25 cellular contexts compared by ENCODE assay signal in the genomic region with DNA sequence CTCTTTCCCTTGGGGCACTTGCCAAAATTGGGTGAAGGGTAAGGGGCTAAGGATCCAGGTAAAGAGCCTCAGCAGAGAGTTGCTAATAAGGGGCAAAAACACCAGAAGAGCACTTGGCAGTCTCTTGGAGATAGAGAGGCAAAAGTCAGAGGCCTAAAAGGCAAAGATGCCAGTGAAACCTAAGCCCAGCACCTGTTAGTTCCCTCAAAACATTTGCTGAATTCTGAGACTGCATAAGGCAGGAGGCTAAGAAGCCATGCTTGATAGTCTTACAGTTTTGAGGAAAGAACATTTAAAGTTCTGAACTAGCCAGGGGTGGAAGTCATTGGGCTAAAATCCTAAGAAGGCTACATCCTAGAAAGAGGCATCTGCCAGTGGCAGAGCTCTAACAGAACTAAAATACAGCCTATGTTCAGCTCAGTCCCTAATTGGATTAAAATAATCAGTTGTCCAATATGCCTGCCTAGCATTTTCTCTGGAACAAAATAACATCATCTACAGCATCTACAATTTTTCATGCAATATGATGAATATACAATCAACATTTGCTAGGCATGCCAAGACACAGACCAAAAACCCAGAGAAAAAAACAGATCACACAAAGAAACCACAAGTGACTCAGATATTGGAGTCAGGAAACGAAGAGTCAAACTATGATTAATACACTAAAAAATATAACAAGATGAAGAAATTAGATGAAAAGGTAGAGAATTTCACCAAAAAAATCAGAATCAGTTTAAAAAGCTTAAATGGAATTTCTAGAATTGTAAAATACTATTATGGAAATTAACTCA. TPM values are rescaled to one million over a fixed set of nuclear protein-coding genes. Genes with fewer than 3 reads are reported as not detected.
A peak's percentile ranks its signal among the peaks of the same experiment; 100 is the strongest.
DNase-seq lines count a peak whose midpoint lies in the region; TF ChIP-seq lines count a peak whose summit lies in the region.
"Had no signal": no experiment of that assay in that cellular context is flagged by ENCODE, and none has a peak within 500 bp of the region (broad histone marks: within the 10 kb centered on the region; RNA-seq: fewer than 3 reads in every experiment).

No MANE protein-coding gene starts in this region.

- H3K27ac Mint-ChIP-seq in activated T-helper 2 cell treated with anti-CD3 and anti-CD28 coated beads, Interferon-gamma antibody, Interleukin-2, Interleukin-4, amounts not matched to agents 10 μg/mL and 5 μg/mL and 100 μg/mL, durations not matched to agents 14 hours and 24 hours and 36 hours: no peak overlapping the region
- no peak overlapping the region for H3K27ac Mint-ChIP-seq in endothelial cell (ENCODE audit: unreplicated experiment)
- H3K27ac Mint-ChIP-seq: activated CD8-positive, alpha-beta T cell treated with anti-CD3 and anti-CD28 coated beads, Interleukin-2, amount 10 ng/mL, durations not matched to agents 7 days and 5 days; activated T-helper 1 cell treated with anti-CD3 and anti-CD28 coated beads, Interleukin-12 subunit alpha, Interleukin-12 subunit beta, Interleukin-2, Interleukin-4 antibody, amounts not matched to agents 30 ng/mL and 10 ng/mL and 1 ng/mL, durations not matched to agents 14 hours and 24 hours and 36 hours; B cell; T-helper 17 cell had no signal

- H3K4me1 Mint-ChIP-seq in activated T-helper 2 cell treated with anti-CD3 and anti-CD28 coated beads, Interferon-gamma antibody, Interleukin-2, Interleukin-4, amounts not matched to agents 10 μg/mL and 5 μg/mL and 100 μg/mL, durations not matched to agents 14 hours and 24 hours and 36 hours (ENCODE audit: low read depth): peaks cover 12% of the 10 kb centered on the region
- H3K4me1 Mint-ChIP-seq in endothelial cell (ENCODE audit: unreplicated experiment): no peaks in the 10 kb centered on the region
- H3K4me1 Mint-ChIP-seq: B cell, neural crest cell, T-helper 17 cell had no signal

- DNase-seq in ELR (ENCODE audit: low read depth): peak; percentile 81
- DNase-seq in HT1080 (ENCODE audit: low read depth): peak; percentile 81
- peak; percentile 48 for DNase-seq in brain microvascular endothelial cell
- peak; percentile 56 for DNase-seq in iris pigment epithelial cell (ENCODE audit: low read depth)
- no peak for DNase-seq in NCI-H345 treated with DMSO at 0.1 percent for 48 hours (lab: John Stamatoyannopoulos, UW; ENCODE audit: unreplicated experiment)
- no peak for DNase-seq in activated T-helper 2 cell treated with anti-CD3 and anti-CD28 coated beads, Interferon-gamma antibody, Interleukin-2, Interleukin-4, amounts not matched to agents 10 μg/mL and 5 μg/mL and 100 μg/mL, durations not matched to agents 14 hours and 24 hours and 36 hours (ENCODE audit: low spot score)
- no peak for DNase-seq in endothelial cell (ENCODE audit: low spot score)
- DNase-seq in NCI-H1930 (lab: John Stamatoyannopoulos, UW): no peak
- DNase-seq: activated CD8-positive, alpha-beta T cell treated with anti-CD3 and anti-CD28 coated beads, Interleukin-2, amount 10 ng/mL, durations not matched to agents 7 days and 5 days; cerebellar nuclear complex; COR-L47; effector memory CD4-positive, alpha-beta T cell; gastrocnemius medialis; left colon; NCI-H1436 treated with DMSO at 0.1 percent for 48 hours; spleen; T-helper 17 cell; testis; WERI-Rb-1 had no signal

- H3K27me3 Mint-ChIP-seq in activated T-helper 2 cell treated with anti-CD3 and anti-CD28 coated beads, Interferon-gamma antibody, Interleukin-2, Interleukin-4, amounts not matched to agents 10 μg/mL and 5 μg/mL and 100 μg/mL, durations not matched to agents 14 hours and 24 hours and 36 hours (ENCODE audit: low read depth): peaks cover 26% of the 10 kb centered on the region
- H3K27me3 Mint-ChIP-seq in endothelial cell (ENCODE audit: unreplicated experiment): peaks cover 3% of the 10 kb centered on the region

- H3K9me3 Mint-ChIP-seq in activated T-helper 2 cell treated with anti-CD3 and anti-CD28 coated beads, Interferon-gamma antibody, Interleukin-2, Interleukin-4, amounts not matched to agents 10 μg/mL and 5 μg/mL and 100 μg/mL, durations not matched to agents 14 hours and 24 hours and 36 hours: peaks cover 15% of the 10 kb centered on the region
- peaks cover 11% of the 10 kb centered on the region for H3K9me3 Mint-ChIP-seq in endothelial cell (ENCODE audit: unreplicated experiment)

- intact Hi-C loops in activated T-helper 2 cell treated with anti-CD3 and anti-CD28 coated beads, Interferon-gamma antibody, Interleukin-2, Interleukin-4, amounts not matched to agents 10 μg/mL and 5 μg/mL and 100 μg/mL, durations not matched to agents 14 hours and 24 hours and 36 hours (cut with micrococcal nuclease): no loop called here

- in situ Hi-C loops in brain microvascular endothelial cell (cut with HindIII; ENCODE audit: low pct_ligation_motif_present, low sequenced_read_pairs): loop anchor here (25.0 kb wide), 1 partner anchor 88 kb away; no protein-coding TSS in a partner anchor

- H3K27ac ChIP-seq in brain microvascular endothelial cell: no peak overlapping the region
- H3K27ac ChIP-seq: prostate gland, spleen, testis, WERI-Rb-1 had no signal

- no peaks in the 10 kb centered on the region for H3K27me3 ChIP-seq in brain microvascular endothelial cell (replicated peaks)
- H3K27me3 ChIP-seq: testis had no signal

- TF ChIP-seq CTCF in brain microvascular endothelial cell (IDR thresholded peaks at IDR 0.05; ENCODE audit: low read depth, low read length, missing control alignments): no peak
- no peak for TF ChIP-seq CTCF in endothelial cell (IDR thresholded peaks at IDR 0.05; ENCODE audit: unreplicated experiment)

- no peaks in the 10 kb centered on the region for H3K36me3 ChIP-seq in brain microvascular endothelial cell (replicated peaks)
- H3K36me3 ChIP-seq: gastrocnemius medialis, HAP-1, prostate gland, spleen, WERI-Rb-1 had no signal

- H3K4me3 Mint-ChIP-seq in activated T-helper 2 cell treated with anti-CD3 and anti-CD28 coated beads, Interferon-gamma antibody, Interleukin-2, Interleukin-4, amounts not matched to agents 10 μg/mL and 5 μg/mL and 100 μg/mL, durations not matched to agents 14 hours and 24 hours and 36 hours (ENCODE audit: low read depth): no peak overlapping the region
- no peak overlapping the region for H3K4me3 Mint-ChIP-seq in endothelial cell (ENCODE audit: unreplicated experiment)
- H3K4me3 Mint-ChIP-seq: activated CD8-positive, alpha-beta T cell treated with anti-CD3 and anti-CD28 coated beads, Interleukin-2, amount 10 ng/mL, durations not matched to agents 7 days and 5 days; activated T-helper 1 cell treated with anti-CD3 and anti-CD28 coated beads, Interleukin-12 subunit alpha, Interleukin-12 subunit beta, Interleukin-2, Interleukin-4 antibody, amounts not matched to agents 30 ng/mL and 10 ng/mL and 1 ng/mL, durations not matched to agents 14 hours and 24 hours and 36 hours; B cell; neural crest cell; T-helper 17 cell had no signal

- H3K4me3 ChIP-seq in brain microvascular endothelial cell (ENCODE audit: low read depth, low read length): no peak overlapping the region
- H3K4me3 ChIP-seq: gastrocnemius medialis, HAP-1, prostate gland, spleen, testis had no signal

- peaks cover 12% of the 10 kb centered on the region for H3K36me3 Mint-ChIP-seq in activated T-helper 2 cell treated with anti-CD3 and anti-CD28 coated beads, Interferon-gamma antibody, Interleukin-2, Interleukin-4, amounts not matched to agents 10 μg/mL and 5 μg/mL and 100 μg/mL, durations not matched to agents 14 hours and 24 hours and 36 hours (ENCODE audit: low read depth)
- peaks cover 10% of the 10 kb centered on the region for H3K36me3 Mint-ChIP-seq in endothelial cell (ENCODE audit: low read depth, unreplicated experiment)

RNA-seq across cellular contexts. Expression of a gene that starts 7.7 kb away (rescaled TPM):
- 16.8 and 19.4 TPM in 2 replicates for total RNA-seq in HT1080 (2014; rRNA removed; shearing (Covaris generic))
- polyA plus RNA-seq in HT1080 (2015; cell fraction: cytosol; rRNA removed): 16.3 and 20.4 TPM in 2 replicates
- 10.1 and 11.3 TPM in 2 replicates for polyA plus RNA-seq in HT1080 (2015; cell fraction: nucleus; rRNA removed)
- total RNA-seq in activated T-helper 2 cell treated with anti-CD3 and anti-CD28 coated beads, Interferon-gamma antibody, Interleukin-2, Interleukin-4, amounts not matched to agents 10 μg/mL and 5 μg/mL and 100 μg/mL, durations not matched to agents 14 hours and 24 hours and 36 hours: not detected in 2 replicates
- 7.3 TPM for total RNA-seq in endothelial cell (ENCODE audit: unreplicated experiment)
- total RNA-seq: activated CD8-positive, alpha-beta T cell treated with anti-CD3 and anti-CD28 coated beads, Interleukin-2, amount 10 ng/mL, durations not matched to agents 7 days and 5 days; activated T-helper 1 cell treated with anti-CD3 and anti-CD28 coated beads, Interleukin-12 subunit alpha, Interleukin-12 subunit beta, Interleukin-2, Interleukin-4 antibody, amounts not matched to agents 30 ng/mL and 10 ng/mL and 1 ng/mL, durations not matched to agents 14 hours and 24 hours and 36 hours; B cell; HT-29 had no signal

RNA-seq across cellular contexts. Expression of a gene that starts 21.6 kb away (rescaled TPM):
- 90.6 and 100 TPM in 2 replicates for total RNA-seq in HT1080 (2014; rRNA removed; shearing (Covaris generic))
- 53.6 and 54.9 TPM in 2 replicates for polyA plus RNA-seq in HT1080 (2015; cell fraction: cytosol; rRNA removed)
- polyA plus RNA-seq in HT1080 (2015; cell fraction: nucleus; rRNA removed): 73.7 and 74.7 TPM in 2 replicates
- total RNA-seq in activated T-helper 2 cell treated with anti-CD3 and anti-CD28 coated beads, Interferon-gamma antibody, Interleukin-2, Interleukin-4, amounts not matched to agents 10 μg/mL and 5 μg/mL and 100 μg/mL, durations not matched to agents 14 hours and 24 hours and 36 hours: 69.1 and 73.4 TPM in 2 replicates
- 53.0 TPM for total RNA-seq in endothelial cell (ENCODE audit: unreplicated experiment)

Comparison
In these comparisons a context has a peak if more than half of its experiments do, and no peak if none do; other contexts are left out.
1. DNase-seq: peak in ELR (single experiment), HT1080 (single experiment), brain microvascular endothelial cell (single experiment) and iris pigment epithelial cell (single experiment); none in NCI-H345 treated with DMSO at 0.1 percent for 48 hours (single experiment), activated T-helper 2 cell treated with anti-CD3 and anti-CD28 coated beads, Interferon-gamma antibody, Interleukin-2, Interleukin-4, amounts not matched to agents 10 μg/mL and 5 μg/mL and 100 μg/mL, durations not matched to agents 14 hours and 24 hours and 36 hours (single experiment), endothelial cell (single experiment) and NCI-H1930 (0 of 2).